Comparison of ENCODE assay signal across 14 cellular contexts in genomic region chr15:66760358-66760967, GRCh38. TPM values are rescaled to one million over a fixed set of nuclear protein-coding genes. Genes with fewer than 3 reads are reported as not detected.
DNase-seq lines count a peak whose midpoint lies in the region; ATAC-seq, FAIRE-seq and TF ChIP-seq lines count a peak whose summit lies in the region.
"Had no signal": no experiment of that assay in that cellular context is flagged by ENCODE, and none has a peak within 500 bp of the region (broad histone marks: within the 10 kb centered on the region; RNA-seq: fewer than 3 reads in every experiment).

No MANE protein-coding gene starts in this region.

- H3K9me3 Mint-ChIP-seq in CD8-positive, alpha-beta T cell: no peaks in the 10 kb centered on the region
- H3K9me3 Mint-ChIP-seq: activated naive CD4-positive, alpha-beta T cell treated with anti-CD3 and anti-CD28 coated beads, Interleukin-2, amount 50 U/mL, for 24 hours; stimulated activated naive CD8-positive, alpha-beta T cell treated with anti-CD3 and anti-CD28 coated beads, Interleukin-15, Interleukin-2, amounts not matched to agents 100 ng/mL and 50 ng/mL, for 24 hours had no signal

- no peak overlapping the region for H3K27ac Mint-ChIP-seq in CD8-positive, alpha-beta T cell
- H3K27ac Mint-ChIP-seq: activated naive CD4-positive, alpha-beta T cell treated with anti-CD3 and anti-CD28 coated beads, Interleukin-2, amount 50 U/mL, for 24 hours; stimulated activated naive CD8-positive, alpha-beta T cell treated with anti-CD3 and anti-CD28 coated beads, Interleukin-15, Interleukin-2, amounts not matched to agents 100 ng/mL and 50 ng/mL, for 24 hours had no signal

- H3K4me1 Mint-ChIP-seq in CD8-positive, alpha-beta T cell (ENCODE audit: low read depth): no peaks in the 10 kb centered on the region
- H3K4me1 Mint-ChIP-seq: activated naive CD4-positive, alpha-beta T cell treated with anti-CD3 and anti-CD28 coated beads, Interleukin-2, amount 50 U/mL, for 24 hours had no signal

- H3K4me1 ChIP-seq in Peyer's patch: peaks cover 0 to 60% (median 11%) of the 10 kb centered on the region in 4 donors
- H3K4me1 ChIP-seq in psoas muscle: peaks cover 12% of the 10 kb centered on the region
- H3K4me1 ChIP-seq in CD8-positive, alpha-beta T cell (ENCODE audit: insufficient read depth, low read length): no peaks in the 10 kb centered on the region

- DNase-seq in Peyer's patch: peak in 2 of 3 donors; percentile 63 to 64
- DNase-seq in psoas muscle: peak in 1 of 2 donors; percentile 18
- no peak for DNase-seq in hippocampal formation (lab: John Stamatoyannopoulos, UW)
- DNase-seq in RPMI8226: no peak
- no peak for DNase-seq in CD8-positive, alpha-beta T cell
- DNase-seq: cortex of kidney, NCI-H1417 treated with DMSO at 0.1 percent for 48 hours, NCI-H345, retina had no signal

- 87 to 92% (median 88%) methylated on average over 13 of the region's 13 CpGs for WGBS in psoas muscle, 3 donors

- no peaks in the 10 kb centered on the region for H3K36me3 Mint-ChIP-seq in CD8-positive, alpha-beta T cell
- H3K36me3 Mint-ChIP-seq: activated naive CD4-positive, alpha-beta T cell treated with anti-CD3 and anti-CD28 coated beads, Interleukin-2, amount 50 U/mL, for 24 hours had no signal

- H3K36me3 ChIP-seq in Peyer's patch: no peaks in the 10 kb centered on the region
- no peaks in the 10 kb centered on the region for H3K36me3 ChIP-seq in psoas muscle (ENCODE audit: insufficient read depth in 1 of 2, low read depth in 1 of 2)
- no peaks in the 10 kb centered on the region for H3K36me3 ChIP-seq in CD8-positive, alpha-beta T cell (ENCODE audit: insufficient read depth, low read length)

- no peak for TF ChIP-seq CTCF in Peyer's patch (IDR thresholded peaks at IDR 0.05)
- TF ChIP-seq CTCF in psoas muscle (IDR thresholded peaks at IDR 0.05): no peak
- TF ChIP-seq CTCF in CD8-positive, alpha-beta T cell (IDR thresholded peaks at IDR 0.05): no peak

- peak overlapping the region in 3 of 4 donors; percentile 37 to 86 (median 75) for H3K27ac ChIP-seq in Peyer's patch
- peak overlapping the region; percentile 30 for H3K27ac ChIP-seq in layer of hippocampus (ENCODE audit: low read depth, low read length)
- H3K27ac ChIP-seq in psoas muscle: peak overlapping the region; percentile 20
- no peak overlapping the region for H3K27ac ChIP-seq in CD8-positive, alpha-beta T cell (ENCODE audit: low read depth, low read length)

- CTCF ChIA-PET in CD8-positive, alpha-beta T cell (lab: Charles Lee): no interaction called here

- peaks cover 0 to 3% (median 0%) of the 10 kb centered on the region in 4 donors for H3K9me3 ChIP-seq in Peyer's patch
- H3K9me3 ChIP-seq in psoas muscle: no peaks in the 10 kb centered on the region
- H3K9me3 ChIP-seq in CD8-positive, alpha-beta T cell (ENCODE audit: low read length): no peaks in the 10 kb centered on the region

- POLR2A ChIA-PET in CD8-positive, alpha-beta T cell (lab: Charles Lee): no interaction called here

- H3K4me3 ChIP-seq in Peyer's patch (no peak overlapping the region), psoas muscle (no peak overlapping the region)
- H3K4me3 ChIP-seq in CD8-positive, alpha-beta T cell (ENCODE audit: low read depth, low read length): no peak overlapping the region

- intact Hi-C loops in psoas muscle (cut with DNase I): no loop called here
- intact Hi-C loops in CD8-positive, alpha-beta T cell (cut with DNase I, micrococcal nuclease): no loop called here

- TF ChIP-seq POLR2A in Peyer's patch (IDR thresholded peaks at IDR 0.05): no peak

- ATAC-seq in psoas muscle (no peak), GM18867 (IDR thresholded peaks at IDR 0.05; ENCODE audit: unreplicated experiment) (no peak)
- ATAC-seq in CD8-positive, alpha-beta T cell: no peak

- FAIRE-seq in A204.1 (lab: Jason Lieb, UNC): peak; percentile 90

- no peaks in the 10 kb centered on the region for H3K27me3 ChIP-seq in Peyer's patch
- H3K27me3 ChIP-seq in layer of hippocampus (ENCODE audit: control insufficient read depth, insufficient read depth, low read length): no peaks in the 10 kb centered on the region
- H3K27me3 ChIP-seq in psoas muscle (ENCODE audit: insufficient read depth in 3 of 3, low read length in 2 of 3): no peaks in the 10 kb centered on the region
- no peaks in the 10 kb centered on the region for H3K27me3 ChIP-seq in CD8-positive, alpha-beta T cell (ENCODE audit: insufficient read depth, low read length)

- H3K4me3 Mint-ChIP-seq in CD8-positive, alpha-beta T cell: no peak overlapping the region
- H3K4me3 Mint-ChIP-seq: activated naive CD4-positive, alpha-beta T cell treated with anti-CD3 and anti-CD28 coated beads, Interleukin-2, amount 50 U/mL, for 24 hours; stimulated activated naive CD8-positive, alpha-beta T cell treated with anti-CD3 and anti-CD28 coated beads, Interleukin-15, Interleukin-2, amounts not matched to agents 100 ng/mL and 50 ng/mL, for 24 hours had no signal

- peaks cover 25% of the 10 kb centered on the region for H3K27me3 Mint-ChIP-seq in CD8-positive, alpha-beta T cell (ENCODE audit: low read depth)

RNA-seq across cellular contexts. Expression of gene SMAD6, which starts 58.4 kb away (rescaled TPM):
- total RNA-seq in Peyer's patch (10 to 100 TPM; 11.0 to 34.9 (median 25.5) TPM), psoas muscle (1 to 10 TPM; 1.3 to 5.5 (median 3.8) TPM)
- polyA plus RNA-seq in psoas muscle: 1 to 10 TPM in 1 of 3 donors, under 1 TPM in 2; 0.52 to 3.0 (median 0.79) TPM
- total RNA-seq in CD8-positive, alpha-beta T cell: under 1 TPM; 0.56 to 0.73 TPM

Comparison
In these comparisons a context has a peak if more than half of its experiments do, and no peak if none do; other contexts are left out.
1. DNase-seq: peak in Peyer's patch (2 of 3); none in hippocampal formation (0 of 2), RPMI8226 (single experiment) and CD8-positive, alpha-beta T cell (0 of 7).